31 cellular contexts compared by ENCODE assay signal in genomic region chrX:133995759-133996158, GRCh38. TPM values are rescaled to one million over a fixed set of nuclear protein-coding genes. Genes with fewer than 3 reads are reported as not detected.
"Had no signal": no experiment of that assay in that cellular context is flagged by ENCODE, and none has a peak within 500 bp of the region (broad histone marks: within the 10 kb centered on the region; RNA-seq: fewer than 3 reads in every experiment).

No MANE protein-coding gene starts in this region.

- H3K4me2 ChIP-seq: smooth muscle cell had no signal

- H3K4me1 ChIP-seq: parathyroid adenoma, psoas muscle, spleen, suprapubic skin, testis, tibial artery, transverse colon, upper lobe of right lung, uterus had no signal

- H3K27me3 ChIP-seq: neutrophil, ovary, spleen, suprapubic skin, testis, tibial artery, transverse colon, upper lobe of right lung had no signal

- H3K27ac ChIP-seq: neutrophil, ovary, parathyroid adenoma, psoas muscle, skin epidermis, spleen, suprapubic skin, testis, tibial artery, transverse colon, upper lobe of right lung, uterus had no signal

- H2AFZ ChIP-seq: parathyroid adenoma had no signal

- H3K4me3 ChIP-seq: ovary, psoas muscle, skin epidermis, smooth muscle cell, spleen, suprapubic skin, testis, tibial artery, transverse colon, upper lobe of right lung, uterus had no signal

- H3K36me3 ChIP-seq: neutrophil, ovary, spleen, suprapubic skin, tibial artery, transverse colon, upper lobe of right lung, uterus had no signal

- DNase-seq: naive thymus-derived CD4-positive, alpha-beta T cell; natural killer cell; nephron progenitor cell; nucleus accumbens; ovary; posterior cingulate gyrus; psoas muscle; right cardiac atrium; spleen; stimulated activated CD4-positive, alpha-beta T cell treated with anti-CD3 and anti-CD28 coated beads, Interleukin-12 subunit alpha, Interleukin-12 subunit beta, amount 100 ng/mL, for 4 hours; stimulated activated CD4-positive, alpha-beta T cell treated with anti-CD3 and anti-CD28 coated beads, Interleukin-1b, Interleukin-23, amount 100 ng/mL, for 48 hours; stimulated activated CD4-positive, alpha-beta T cell treated with anti-CD3 and anti-CD28 coated beads, Interleukin-4, amount 100 ng/mL, for 1 hour; stimulated activated CD4-positive, alpha-beta T cell treated with anti-CD3 and anti-CD28 coated beads, Interleukin-4, amount 100 ng/mL, for 4 hours; stimulated activated CD8-positive, alpha-beta memory T cell treated with anti-CD3 and anti-CD28 coated beads, Interleukin-4, amount 100 ng/mL, for 48 hours; stimulated activated naive CD4-positive, alpha-beta T cell; stimulated activated naive CD8-positive, alpha-beta T cell treated with anti-CD3 and anti-CD28 coated beads, Interleukin-15, amount 100 ng/mL, for 72 hours; stimulated activated naive CD8-positive, alpha-beta T cell treated with anti-CD3 and anti-CD28 coated beads, Interleukin-15, Interleukin-2, amounts not matched to agents 100 U/mL and 50 U/mL, for 24 hours; substantia nigra; testis; tibial artery; transverse colon; upper lobe of right lung; uterus had no signal

- H3K9me3 ChIP-seq: neutrophil, ovary, psoas muscle, spleen, suprapubic skin, testis, tibial artery, transverse colon, upper lobe of right lung, uterus had no signal

- H3K79me2 ChIP-seq: parathyroid adenoma had no signal

- H3K9ac ChIP-seq: parathyroid adenoma had no signal

- ATAC-seq: naive thymus-derived CD4-positive, alpha-beta T cell; natural killer cell; psoas muscle; right cardiac atrium; sciatic nerve; stimulated activated memory B cell treated with anti-CD40 and anti-IgM and Interleukin-4, amounts not matched to agents 10 μg/mL and 1 μg/mL and 100 μg/mL, for 72 hours; stimulated activated naive CD8-positive, alpha-beta T cell treated with anti-CD3 and anti-CD28 coated beads, Interleukin-15, amount 100 ng/mL, for 72 hours; stimulated activated naive CD8-positive, alpha-beta T cell treated with anti-CD3 and anti-CD28 coated beads, Interleukin-15, Interleukin-2, amounts not matched to agents 100 U/mL and 50 U/mL, for 24 hours; upper lobe of right lung had no signal

RNA-seq across cellular contexts. Expression of gene GPC3, which starts 10.4 kb away (rescaled TPM):
- total RNA-seq: natural killer cell, osteoblast had no signal
